1 cellular context compared by ENCODE assay signal in genomic region chr19:1748703-1749341, GRCh38.
TF ChIP-seq lines count a peak whose summit lies in the region.

No MANE protein-coding gene starts in this region.

TF ChIP-seq in HCT116, 20 proteins besides CTCF, POLR2A, EP300 and RAD21 (continued from another document):
- TF ChIP-seq ZBTB33 (IDR thresholded peaks at IDR 0.05; ENCODE audit: extremely low read depth, insufficient replicate concordance, low read length) (no peak), SIN3A (IDR thresholded peaks at IDR 0.05; ENCODE audit: low read depth) (peak; percentile 13; the same call in 1 of the 2 replicates)
